In genomic region chr12:132456186-132456943, GRCh38 we compare ENCODE assay signal across 19 cellular contexts.
"Had no signal": no experiment of that assay in that cellular context is flagged by ENCODE, and none has a peak within 500 bp of the region (broad histone marks: within the 10 kb centered on the region; RNA-seq: fewer than 3 reads in every experiment).

No MANE protein-coding gene starts in this region.

- H3K27ac ChIP-seq: coronary artery, esophagus squamous epithelium, gastroesophageal sphincter, heart left ventricle, transverse colon, uterus had no signal

- H3K9me3 ChIP-seq: esophagus squamous epithelium, transverse colon, uterus had no signal

- H3K4me3 Mint-ChIP-seq: activated naive CD4-positive, alpha-beta T cell treated with anti-CD3 and anti-CD28 coated beads for 36 hours; activated naive CD8-positive, alpha-beta T cell treated with anti-CD3 and anti-CD28 coated beads, Interleukin-2, amount 10 ng/mL, durations not matched to agents 7 days and 5 days; activated T-cell treated with anti-CD3 and anti-CD28 coated beads, Interleukin-2, amount 50 U/mL, for 4 hours; memory B cell; neural crest cell; WTC11 had no signal

- H3K9me3 Mint-ChIP-seq: activated naive CD4-positive, alpha-beta T cell treated with anti-CD3 and anti-CD28 coated beads for 36 hours; activated T-cell treated with anti-CD3 and anti-CD28 coated beads, Interleukin-2, amount 50 U/mL, for 4 hours; memory B cell had no signal

- H3K27me3 ChIP-seq: uterus had no signal

- H3K27ac Mint-ChIP-seq: activated naive CD4-positive, alpha-beta T cell treated with anti-CD3 and anti-CD28 coated beads for 36 hours; memory B cell; WTC11 had no signal

- H3K4me3 ChIP-seq: coronary artery, esophagus squamous epithelium, gastroesophageal sphincter, heart left ventricle, transverse colon, uterus had no signal

- DNase-seq: activated CD4-positive, alpha-beta T cell treated with anti-CD3 and anti-CD28 coated beads, Interleukin-2, amount 50 U/mL, for 48 hours; activated CD8-positive, alpha-beta memory T cell treated with anti-CD3 and anti-CD28 coated beads, Interleukin-2, amount 50 U/mL, for 48 hours; activated naive CD4-positive, alpha-beta T cell treated with anti-CD3 and anti-CD28 coated beads for 36 hours; activated naive CD8-positive, alpha-beta T cell treated with anti-CD3 and anti-CD28 coated beads, Interleukin-2, amount 10 ng/mL, durations not matched to agents 7 days and 5 days; activated T-cell treated with anti-CD3 and anti-CD28 coated beads, Interleukin-2, amount 50 U/mL, for 4 hours; amniotic stem cell; esophagus squamous epithelium; left cardiac atrium; stimulated activated CD4-positive, alpha-beta T cell treated with anti-CD3 and anti-CD28 coated beads, Interleukin-4, amount 100 ng/mL, for 4 hours; T-helper 1 cell; T-helper 9 cell; transverse colon; uterus had no signal

- ATAC-seq: activated T-cell treated with anti-CD3 and anti-CD28 coated beads, Interleukin-2, amount 50 U/mL, for 4 hours; gastroesophageal sphincter; heart left ventricle; left cardiac atrium; WTC11 had no signal

- H3K27me3 Mint-ChIP-seq: activated naive CD8-positive, alpha-beta T cell treated with anti-CD3 and anti-CD28 coated beads, Interleukin-2, amount 10 ng/mL, durations not matched to agents 7 days and 5 days; memory B cell had no signal

- H3K4me1 Mint-ChIP-seq: WTC11 had no signal

- H3K36me3 ChIP-seq: esophagus squamous epithelium, gastroesophageal sphincter, heart left ventricle, transverse colon, uterus had no signal

- H3K4me1 ChIP-seq: esophagus squamous epithelium, gastroesophageal sphincter, heart left ventricle, transverse colon, uterus had no signal

- H3K36me3 Mint-ChIP-seq: activated naive CD8-positive, alpha-beta T cell treated with anti-CD3 and anti-CD28 coated beads, Interleukin-2, amount 10 ng/mL, durations not matched to agents 7 days and 5 days; memory B cell had no signal
